In genomic region chr11:16097543-16097942, GRCh38 we compare ENCODE assay signal across 20 cellular contexts.
A peak's percentile ranks its signal among the peaks of the same experiment; 100 is the strongest.
DNase-seq lines count a peak whose midpoint lies in the region; ATAC-seq, FAIRE-seq and TF ChIP-seq lines count a peak whose summit lies in the region.
"Had no signal": no experiment of that assay in that cellular context is flagged by ENCODE, and none has a peak within 500 bp of the region (broad histone marks: within the 10 kb centered on the region; RNA-seq: fewer than 3 reads in every experiment).

No MANE protein-coding gene starts in this region.

- H3K9me3 ChIP-seq in body of pancreas: no peaks in the 10 kb centered on the region
- no peaks in the 10 kb centered on the region for H3K9me3 ChIP-seq in small intestine (ENCODE audit: control insufficient read depth, low read depth)
- H3K9me3 ChIP-seq: SJCRH30 had no signal

- H3K9me3 Mint-ChIP-seq in chondrocyte (ENCODE audit: low read depth): peaks cover 6% of the 10 kb centered on the region
- H3K9me3 Mint-ChIP-seq: activated CD8-positive, alpha-beta T cell treated with anti-CD3 and anti-CD28 coated beads for 36 hours had no signal

- H3K4me3 ChIP-seq in body of pancreas: no peak overlapping the region
- no peak overlapping the region for H3K4me3 ChIP-seq in small intestine (ENCODE audit: low read depth in 1 of 2, low read length in 2 of 2)
- H3K4me3 ChIP-seq: SJCRH30 had no signal

- FAIRE-seq in small intestine (lab: Jason Lieb, UNC): no peak
- no peak for FAIRE-seq in H54 (lab: Jason Lieb, UNC)
- FAIRE-seq: astrocyte, GM19239, TTC549, urothelium cell line had no signal

- WGBS in body of pancreas, 2 donors: 26 to 37% methylated on average over 2 of the region's 2 CpGs
- 28 to 55% (median 31%) methylated on average over 2 of the region's 2 CpGs for WGBS in small intestine, 3 donors

- no peak for TF ChIP-seq POLR2A in body of pancreas (IDR thresholded peaks at IDR 0.05)
- TF ChIP-seq POLR2A in H54 (IDR thresholded peaks at IDR 0.05; ENCODE audit: low read depth, low read length): no peak

- TF ChIP-seq CTCF in body of pancreas (IDR thresholded peaks at IDR 0.05) (no peak), chondrocyte (IDR thresholded peaks at IDR 0.05) (no peak)

- H3K27me3 Mint-ChIP-seq in chondrocyte (ENCODE audit: low read depth): no peaks in the 10 kb centered on the region
- H3K27me3 Mint-ChIP-seq: activated CD8-positive, alpha-beta T cell treated with anti-CD3 and anti-CD28 coated beads for 36 hours; natural killer cell treated with Interleukin-12 subunit alpha and Interleukin-12 subunit beta and Interleukin-15 and Interleukin-18, amount 100 ng/mL, for 72 hours had no signal

- H3K27ac Mint-ChIP-seq in chondrocyte (ENCODE audit: unreplicated experiment): no peak overlapping the region
- H3K27ac Mint-ChIP-seq: activated CD8-positive, alpha-beta T cell treated with anti-CD3 and anti-CD28 coated beads for 36 hours; natural killer cell treated with Interleukin-12 subunit alpha and Interleukin-12 subunit beta and Interleukin-15 and Interleukin-18, amount 100 ng/mL, for 72 hours had no signal

- H3K4me1 ChIP-seq in body of pancreas: peaks cover 26% of the 10 kb centered on the region
- peaks cover 0 to 4% of the 10 kb centered on the region in 2 donors for H3K4me1 ChIP-seq in small intestine (ENCODE audit: control insufficient read depth in 2 of 2, insufficient read depth in 1 of 2, low read depth in 1 of 2, low read length in 1 of 2)

- peaks cover 1% of the 10 kb centered on the region for H3K36me3 Mint-ChIP-seq in chondrocyte (ENCODE audit: low read depth)
- H3K36me3 Mint-ChIP-seq: natural killer cell treated with Interleukin-12 subunit alpha and Interleukin-12 subunit beta and Interleukin-15 and Interleukin-18, amount 100 ng/mL, for 72 hours had no signal

- H3K4me3 Mint-ChIP-seq in chondrocyte (ENCODE audit: unreplicated experiment): no peak overlapping the region
- H3K4me3 Mint-ChIP-seq: activated CD8-positive, alpha-beta T cell treated with anti-CD3 and anti-CD28 coated beads for 36 hours; natural killer cell treated with Interleukin-12 subunit alpha and Interleukin-12 subunit beta and Interleukin-15 and Interleukin-18, amount 100 ng/mL, for 72 hours had no signal

- peak; percentile 35 for ATAC-seq in body of pancreas
- ATAC-seq: activated CD8-positive, alpha-beta T cell treated with anti-CD3 and anti-CD28 coated beads for 36 hours; natural killer cell treated with Interleukin-12 subunit alpha and Interleukin-12 subunit beta and Interleukin-15 and Interleukin-18, amount 100 ng/mL, for 72 hours; right cardiac atrium had no signal

- H3K27ac ChIP-seq in body of pancreas (no peak overlapping the region), small intestine (ENCODE audit: low read depth in 1 of 2, low read length in 1 of 2) (no peak overlapping the region)
- H3K27ac ChIP-seq: 22Rv1, SJCRH30 had no signal

- H3K36me3 ChIP-seq in body of pancreas (replicated peaks in 1 of 2; ENCODE audit: insufficient read depth in 1 of 2, low read depth in 2 of 2): no peaks in the 10 kb centered on the region
- no peaks in the 10 kb centered on the region for H3K36me3 ChIP-seq in small intestine (ENCODE audit: control insufficient read depth in 2 of 2, insufficient read depth in 2 of 2, low read length in 2 of 2)
- H3K36me3 ChIP-seq: SJCRH30 had no signal

- intact Hi-C loops in body of pancreas (cut with DNase I): no loop called here

- peaks cover 68% of the 10 kb centered on the region for H3K4me1 Mint-ChIP-seq in chondrocyte (ENCODE audit: low read depth)

- DNase-seq in NCI-H1436 (lab: John Stamatoyannopoulos, UW) (peak; percentile 64), NCI-H1436 treated with DMSO at 0.1 percent for 48 hours (lab: John Stamatoyannopoulos, UW) (no peak), NCI-H2196 (lab: John Stamatoyannopoulos, UW; ENCODE audit: unreplicated experiment) (peak; percentile 68), body of pancreas (peak in 2 of 4 donors; percentile 8 to 19), small intestine (peak; percentile 52), chondrocyte (ENCODE audit: low spot score) (no peak), 8988T (no peak), H54 (ENCODE audit: insufficient read length, low spot score) (no peak)
- DNase-seq: activated CD8-positive, alpha-beta T cell treated with anti-CD3 and anti-CD28 coated beads for 36 hours; activated effector memory CD4-positive, alpha-beta T cell treated with Interleukin-2 at 50 U/mL for 16 hours; GDM1; right cardiac atrium; SJCRH30; stimulated activated CD4-positive, alpha-beta T cell treated with anti-CD3 and anti-CD28 coated beads, Interleukin-4, amount 100 ng/mL, for 1 hour had no signal

- H3K27me3 ChIP-seq in body of pancreas: no peaks in the 10 kb centered on the region
- H3K27me3 ChIP-seq in small intestine (ENCODE audit: control insufficient read depth in 2 of 2, insufficient read depth in 2 of 2, low read length in 2 of 2): no peaks in the 10 kb centered on the region
- H3K27me3 ChIP-seq: SJCRH30 had no signal

Comparison
In these comparisons a context has a peak if more than half of its experiments do, and no peak if none do; other contexts are left out.
1. DNase-seq: peak in NCI-H1436 (single experiment), NCI-H2196 (single experiment) and small intestine (single experiment); none in NCI-H1436 treated with DMSO at 0.1 percent for 48 hours (single experiment), chondrocyte (single experiment), 8988T (single experiment) and H54 (single experiment).